8 cellular contexts compared by ENCODE assay signal in the genomic region with DNA sequence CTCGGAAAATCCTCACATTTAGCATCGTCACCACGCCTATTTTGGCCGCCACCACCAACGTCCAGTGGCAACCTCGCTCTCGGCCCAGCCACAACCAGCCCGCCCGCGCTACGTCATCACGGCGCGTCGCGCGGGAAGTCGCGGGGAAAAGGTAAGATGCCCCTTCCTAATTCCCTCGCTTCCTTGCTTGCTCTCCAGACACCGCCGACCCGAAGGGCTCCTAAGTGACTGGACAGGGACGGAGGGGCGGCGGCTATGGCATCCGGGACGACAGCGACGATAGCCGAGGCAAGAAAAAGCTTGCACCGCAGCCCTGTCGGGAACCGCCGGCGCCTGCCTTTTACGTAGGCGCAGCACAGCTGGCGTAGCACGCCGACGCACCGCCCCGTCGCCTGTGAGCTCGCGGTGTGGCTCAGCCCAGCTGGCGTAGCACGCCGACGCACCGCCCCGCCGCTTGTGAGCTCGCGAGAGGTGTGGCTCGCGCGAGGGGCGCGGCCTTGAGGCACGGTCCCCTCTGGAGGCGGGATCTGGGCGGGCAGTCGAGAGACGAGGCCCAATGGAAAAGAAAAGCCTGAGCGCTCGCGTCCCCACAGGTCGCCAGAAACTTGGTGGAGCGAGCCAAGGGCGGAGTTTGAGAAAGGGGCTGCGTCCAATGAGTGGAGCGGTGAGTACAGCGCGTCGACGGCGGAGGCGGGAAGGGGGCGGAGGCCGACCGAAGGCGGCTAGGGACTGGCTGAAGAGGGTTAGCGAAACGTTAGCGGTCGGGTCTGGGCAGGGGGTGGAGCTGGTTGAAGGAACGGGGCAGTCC. TPM values are rescaled to one million over a fixed set of nuclear protein-coding genes. Genes with fewer than 3 reads are reported as not detected.
DNase-seq lines count a peak whose midpoint lies in the region; ATAC-seq and TF ChIP-seq lines count a peak whose summit lies in the region.

Gene HDAC6 (plus strand): TSS at position 787 of the 808 bp plus-strand sequence. CDS start 626 bp downstream, outside the sequence.

- H3K4me2 ChIP-seq in SU-DHL-6 (ENCODE audit: low read depth, low read length, poor library complexity, severe bottlenecking): peak within 1 kb of the TSS; percentile 72

- H3K27me3 Mint-ChIP-seq in activated naive CD8-positive, alpha-beta T cell treated with anti-CD3 and anti-CD28 coated beads, Interleukin-2, amount 10 ng/mL, durations not matched to agents 7 days and 5 days: no peaks in the 10 kb centered on the region
- H3K27me3 Mint-ChIP-seq in glutamatergic neuron (ENCODE audit: unreplicated experiment) (peaks cover 8% of the 10 kb centered on the region), osteocyte (ENCODE audit: unreplicated experiment) (no peaks in the 10 kb centered on the region)

- peaks cover 10% of the 10 kb centered on the region for H3K4me1 Mint-ChIP-seq in activated naive CD8-positive, alpha-beta T cell treated with anti-CD3 and anti-CD28 coated beads, Interleukin-2, amount 10 ng/mL, durations not matched to agents 7 days and 5 days
- H3K4me1 Mint-ChIP-seq in glutamatergic neuron (ENCODE audit: low read depth, unreplicated experiment): no peaks in the 10 kb centered on the region
- peaks cover 11% of the 10 kb centered on the region for H3K4me1 Mint-ChIP-seq in osteocyte (ENCODE audit: unreplicated experiment)

- H3K79me2 ChIP-seq in SU-DHL-6 (ENCODE audit: insufficient read depth, low read length): no peaks in the 10 kb centered on the region

- H3K9me3 ChIP-seq in SU-DHL-6 (ENCODE audit: insufficient read depth, low read length) (no peaks in the 10 kb centered on the region), thymus (ENCODE audit: control insufficient read depth) (no peaks in the 10 kb centered on the region)

- no peaks in the 10 kb centered on the region for H3K9me2 ChIP-seq in SU-DHL-6 (replicated peaks; ENCODE audit: insufficient read depth, low read length)

- no peaks in the 10 kb centered on the region for H3K9me3 Mint-ChIP-seq in activated naive CD8-positive, alpha-beta T cell treated with anti-CD3 and anti-CD28 coated beads, Interleukin-2, amount 10 ng/mL, durations not matched to agents 7 days and 5 days
- peaks cover 9% of the 10 kb centered on the region for H3K9me3 Mint-ChIP-seq in glutamatergic neuron (ENCODE audit: unreplicated experiment)
- H3K9me3 Mint-ChIP-seq in osteocyte (ENCODE audit: unreplicated experiment): peaks cover 13% of the 10 kb centered on the region

- H2AFZ ChIP-seq in SU-DHL-6 (ENCODE audit: low read depth, low read length, severe bottlenecking): no peak within 1 kb of the TSS

- peak; percentile 86 for DNase-seq in GM10266 (ENCODE audit: extremely low spot score)
- DNase-seq in NCI-H1105 treated with DMSO at 0.1 percent for 48 hours (lab: John Stamatoyannopoulos, UW): peak; percentile 95
- peak; percentile 92 for DNase-seq in activated naive CD8-positive, alpha-beta T cell treated with anti-CD3 and anti-CD28 coated beads, Interleukin-2, amount 10 ng/mL, durations not matched to agents 7 days and 5 days
- DNase-seq in glutamatergic neuron: peak; percentile 91
- peak; percentile 99 for DNase-seq in osteocyte (ENCODE audit: extremely low spot score, unreplicated experiment)

- H3K4me3 Mint-ChIP-seq in activated naive CD8-positive, alpha-beta T cell treated with anti-CD3 and anti-CD28 coated beads, Interleukin-2, amount 10 ng/mL, durations not matched to agents 7 days and 5 days: peak within 1 kb of the TSS; percentile 95
- H3K4me3 Mint-ChIP-seq in glutamatergic neuron (ENCODE audit: unreplicated experiment): peak within 1 kb of the TSS; percentile 95
- H3K4me3 Mint-ChIP-seq in osteocyte (ENCODE audit: unreplicated experiment): peak within 1 kb of the TSS; percentile 91

- H3K36me3 Mint-ChIP-seq in activated naive CD8-positive, alpha-beta T cell treated with anti-CD3 and anti-CD28 coated beads, Interleukin-2, amount 10 ng/mL, durations not matched to agents 7 days and 5 days: peaks cover 2% of the 10 kb centered on the region
- H3K36me3 Mint-ChIP-seq in glutamatergic neuron (ENCODE audit: unreplicated experiment) (no peaks in the 10 kb centered on the region), osteocyte (ENCODE audit: unreplicated experiment) (peaks cover 8% of the 10 kb centered on the region)

- POLR2A ChIA-PET in activated naive CD8-positive, alpha-beta T cell treated with anti-CD3 and anti-CD28 coated beads, Interleukin-2, amount 10 ng/mL, durations not matched to agents 7 days and 5 days (lab: Charles Lee): interaction anchor here (0.6 to 1.7 kb wide), 11 partner anchors 9 to 468 kb away, joined by 3 to 16 read pairs (median 5); partner anchors contain the start of genes OTUD5, PPP1R3F, PQBP1 and SUV39H1

- H3K4me3 ChIP-seq in SU-DHL-6 (ENCODE audit: insufficient read depth, low read length, poor library complexity, severe bottlenecking): peak within 1 kb of the TSS; percentile 81
- peak within 1 kb of the TSS; percentile 72 for H3K4me3 ChIP-seq in thymus (ENCODE audit: low read length)

- H3F3A ChIP-seq in SU-DHL-6 (ENCODE audit: insufficient read depth): no peaks in the 10 kb centered on the region

- peak within 1 kb of the TSS; percentile 84 for H3K9ac ChIP-seq in SU-DHL-6 (ENCODE audit: low read length)

- H3K27ac ChIP-seq in SU-DHL-6 (ENCODE audit: low read depth, low read length): peak within 1 kb of the TSS; percentile 86
- peak within 1 kb of the TSS; percentile 94 for H3K27ac ChIP-seq in thymus (ENCODE audit: low read depth)

- H3K4me1 ChIP-seq in thymus (ENCODE audit: control insufficient read depth, insufficient read depth, low read length): peaks cover 3% of the 10 kb centered on the region

- H3K27me3 ChIP-seq in SU-DHL-6 (ENCODE audit: low read length) (no peaks in the 10 kb centered on the region), thymus (ENCODE audit: control insufficient read depth, insufficient read depth) (no peaks in the 10 kb centered on the region)

- H3K27ac Mint-ChIP-seq in activated naive CD8-positive, alpha-beta T cell treated with anti-CD3 and anti-CD28 coated beads, Interleukin-2, amount 10 ng/mL, durations not matched to agents 7 days and 5 days: peak within 1 kb of the TSS; percentile 99
- H3K27ac Mint-ChIP-seq in glutamatergic neuron (ENCODE audit: unreplicated experiment) (peak within 1 kb of the TSS; percentile 96), osteocyte (ENCODE audit: unreplicated experiment) (peak within 1 kb of the TSS; percentile 98)

- H3K36me3 ChIP-seq in SU-DHL-6 (ENCODE audit: low read length) (no peaks in the 10 kb centered on the region), thymus (ENCODE audit: control insufficient read depth, insufficient read depth) (peaks cover 9% of the 10 kb centered on the region)

- H4K20me1 ChIP-seq in SU-DHL-6 (ENCODE audit: low read depth, low read length): no peaks in the 10 kb centered on the region

- TF ChIP-seq CTCF in GM10266 (IDR thresholded peaks at IDR 0.05; ENCODE audit: control insufficient read depth, insufficient read depth, low read depth, missing control alignments) (no peak), SU-DHL-6 (IDR thresholded peaks at IDR 0.05; ENCODE audit: insufficient read depth, low read length, poor library complexity, severe bottlenecking) (no peak), glutamatergic neuron (IDR thresholded peaks at IDR 0.05; ENCODE audit: partially characterized antibody, unreplicated experiment) (no peak), osteocyte (IDR thresholded peaks at IDR 0.05) (no peak)

- peak; percentile 85 for ATAC-seq in HG02642 (IDR thresholded peaks at IDR 0.05; ENCODE audit: poor library complexity, unreplicated experiment)
- ATAC-seq in activated naive CD8-positive, alpha-beta T cell treated with anti-CD3 and anti-CD28 coated beads, Interleukin-2, amount 10 ng/mL, durations not matched to agents 7 days and 5 days (ENCODE audit: low read depth): peak; percentile 90

- WGBS in thymus: under 1% methylated on average over 89 of the region's 89 CpGs

RNA-seq across cellular contexts. Expression of gene HDAC6, which starts in this region (rescaled TPM):
- 100 to 1,000 TPM; 107 to 113 TPM for total RNA-seq in activated naive CD8-positive, alpha-beta T cell treated with anti-CD3 and anti-CD28 coated beads, Interleukin-2, amount 10 ng/mL, durations not matched to agents 7 days and 5 days
- total RNA-seq in glutamatergic neuron (ENCODE audit: unreplicated experiment) (264 TPM), osteocyte (108 and 124 TPM in 2 replicates)
- 109 TPM for polyA plus RNA-seq in thymus

Comparison
In these comparisons a context has a peak if more than half of its experiments do, and no peak if none do; other contexts are left out.
1. Peak in every context shown above with its lines: DNase-seq, ATAC-seq, H3K4me3 ChIP-seq and H3K27ac ChIP-seq.